In the genomic region with DNA sequence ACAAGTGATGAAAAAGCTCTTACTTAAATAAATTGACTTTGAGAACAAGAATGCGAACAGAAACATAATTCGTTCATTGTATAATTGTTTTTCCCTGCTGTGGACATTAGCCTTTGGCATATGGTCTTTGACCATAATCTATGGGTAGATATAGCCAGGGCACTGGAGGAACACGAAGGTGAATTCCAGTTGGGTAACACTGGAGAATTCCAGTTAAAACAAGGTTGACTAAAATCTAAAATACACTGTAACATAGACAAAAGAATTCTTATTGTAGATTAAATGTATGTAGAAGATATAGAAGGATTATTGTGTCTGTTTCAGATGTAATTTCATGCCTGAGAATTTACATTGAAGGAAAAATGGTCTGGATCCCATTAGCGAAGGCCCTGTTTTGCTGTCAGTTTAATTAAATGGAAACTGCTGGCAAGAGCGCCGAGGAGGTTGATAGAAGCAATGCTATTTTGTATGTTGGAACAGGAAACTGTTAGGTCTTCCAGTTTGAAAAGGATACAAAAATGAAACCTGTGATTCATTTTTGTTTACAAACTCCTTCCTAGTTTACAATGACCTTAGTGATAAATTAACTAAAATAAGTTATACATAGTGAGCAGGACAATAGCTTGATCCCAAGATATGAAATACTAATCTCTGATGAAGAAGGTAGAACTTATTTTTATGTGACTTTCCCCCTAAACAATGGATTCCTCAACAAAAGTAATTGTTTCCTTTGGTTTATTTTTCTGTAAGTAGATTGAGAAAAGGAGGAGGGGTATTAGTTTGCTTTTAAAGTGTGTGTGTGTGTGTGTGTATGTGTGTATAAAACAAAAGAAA, we compare ENCODE assay signal across 11 cellular contexts.
DNase-seq lines count a peak whose midpoint lies in the region; ATAC-seq and TF ChIP-seq lines count a peak whose summit lies in the region.
"Had no signal": no experiment of that assay in that cellular context is flagged by ENCODE, and none has a peak within 500 bp of the region (broad histone marks: within the 10 kb centered on the region; RNA-seq: fewer than 3 reads in every experiment).

No MANE protein-coding gene starts in this region.

- H3K9me3 ChIP-seq in right lobe of liver (no peaks in the 10 kb centered on the region), tibial artery (no peaks in the 10 kb centered on the region)

- no peaks in the 10 kb centered on the region for H3K27me3 ChIP-seq in right lobe of liver
- H3K27me3 ChIP-seq in tibial artery = no peaks in the 10 kb centered on the region
- H3K27me3 ChIP-seq: neural progenitor cell had no signal

- H3K36me3 Mint-ChIP-seq in activated T-cell treated with anti-CD3 and anti-CD28 coated beads, Interleukin-2, amount 50 U/mL, for 72 hours (ENCODE audit: insufficient read depth in 2 of 2) = peaks cover 20 to 47% of the 10 kb centered on the region in 2 donors
- peaks cover 43% of the 10 kb centered on the region for H3K36me3 Mint-ChIP-seq in activated naive CD8-positive, alpha-beta T cell treated with anti-CD3 and anti-CD28 coated beads, Interleukin-2, amount 50 U/mL, for 24 hours (ENCODE audit: low read depth)
- H3K36me3 Mint-ChIP-seq: neural progenitor cell, WTC11 had no signal

- 56% methylated on average over 6 of the region's 6 CpGs for WGBS in right lobe of liver (ENCODE audit: insufficient coverage, low coverage, low lambda C conversion rate, missing lambda C conversion rate)

- H3K4me3 Mint-ChIP-seq in activated T-cell treated with anti-CD3 and anti-CD28 coated beads, Interleukin-2, amount 50 U/mL, for 72 hours = peak overlapping the region in 1 of 2 donors; percentile 70
- H3K4me3 Mint-ChIP-seq in activated naive CD8-positive, alpha-beta T cell treated with anti-CD3 and anti-CD28 coated beads, Interleukin-2, amount 50 U/mL, for 24 hours = no peak overlapping the region
- H3K4me3 Mint-ChIP-seq: effector memory CD8-positive, alpha-beta T cell; neural progenitor cell; WTC11 had no signal

- H3K4me1 Mint-ChIP-seq in activated T-cell treated with anti-CD3 and anti-CD28 coated beads, Interleukin-2, amount 50 U/mL, for 72 hours (ENCODE audit: low read depth) = peaks cover 82% of the 10 kb centered on the region
- peaks cover 74% of the 10 kb centered on the region for H3K4me1 Mint-ChIP-seq in activated naive CD8-positive, alpha-beta T cell treated with anti-CD3 and anti-CD28 coated beads, Interleukin-2, amount 50 U/mL, for 24 hours

- ATAC-seq in activated T-cell treated with anti-CD3 and anti-CD28 coated beads, Interleukin-2, amount 50 U/mL, for 72 hours (replicated peaks in 1 of 2) = no peak
- ATAC-seq in activated naive CD8-positive, alpha-beta T cell treated with anti-CD3 and anti-CD28 coated beads, Interleukin-2, amount 50 U/mL, for 24 hours = no peak
- peak; percentile 47 to 76 (median 64) for ATAC-seq in right lobe of liver
- ATAC-seq in GM21576 (IDR thresholded peaks at IDR 0.05; ENCODE audit: unreplicated experiment) = no peak
- ATAC-seq in GM18517 (IDR thresholded peaks at IDR 0.05; ENCODE audit: unreplicated experiment) = no peak
- ATAC-seq: effector memory CD8-positive, alpha-beta T cell; WTC11 had no signal

- no peaks in the 10 kb centered on the region for H3K9me3 Mint-ChIP-seq in activated T-cell treated with anti-CD3 and anti-CD28 coated beads, Interleukin-2, amount 50 U/mL, for 72 hours
- no peaks in the 10 kb centered on the region for H3K9me3 Mint-ChIP-seq in activated naive CD8-positive, alpha-beta T cell treated with anti-CD3 and anti-CD28 coated beads, Interleukin-2, amount 50 U/mL, for 24 hours
- H3K9me3 Mint-ChIP-seq: effector memory CD8-positive, alpha-beta T cell; neural progenitor cell; WTC11 had no signal

- TF ChIP-seq POLR2A in right lobe of liver (IDR thresholded peaks at IDR 0.05) = no peak

- intact Hi-C loops in right lobe of liver (cut with DNase I) = no loop called here
- intact Hi-C loops in tibial artery (cut with DNase I; ENCODE audit: low total_unique reads) = no loop called here

- no peak for DNase-seq in activated T-cell treated with anti-CD3 and anti-CD28 coated beads, Interleukin-2, amount 50 U/mL, for 72 hours
- DNase-seq in activated T-cell treated with anti-CD3 and anti-CD28 coated beads for 4 hours (no peak), right lobe of liver (no peak), tibial artery (no peak)
- no peak for DNase-seq in activated naive CD8-positive, alpha-beta T cell treated with anti-CD3 and anti-CD28 coated beads, Interleukin-2, amount 50 U/mL, for 24 hours
- no peak for DNase-seq in activated CD4-positive, CD25-positive, alpha-beta regulatory T cell treated with anti-CD3 and anti-CD28 coated beads, Interleukin-2, amount 50 U/mL, for 72 hours
- DNase-seq: effector memory CD8-positive, alpha-beta T cell had no signal

- H3K27ac ChIP-seq in right lobe of liver (peak overlapping the region in 2 of 3 donors; percentile 10 to 37), tibial artery (peak overlapping the region; percentile 31 to 39)
- H3K27ac ChIP-seq: neural progenitor cell had no signal

- H3K4me1 ChIP-seq in right lobe of liver = peaks cover 0 to 24% (median 2%) of the 10 kb centered on the region in 4 donors
- H3K4me1 ChIP-seq in tibial artery = peaks cover 0 to 64% (median 27%) of the 10 kb centered on the region in 4 donors
- H3K4me1 ChIP-seq: neural progenitor cell had no signal

- H3K27me3 Mint-ChIP-seq in activated T-cell treated with anti-CD3 and anti-CD28 coated beads, Interleukin-2, amount 50 U/mL, for 72 hours (ENCODE audit: low read depth) = no peaks in the 10 kb centered on the region
- no peaks in the 10 kb centered on the region for H3K27me3 Mint-ChIP-seq in activated naive CD8-positive, alpha-beta T cell treated with anti-CD3 and anti-CD28 coated beads, Interleukin-2, amount 50 U/mL, for 24 hours
- H3K27me3 Mint-ChIP-seq: effector memory CD8-positive, alpha-beta T cell had no signal

- H3K27ac Mint-ChIP-seq in activated T-cell treated with anti-CD3 and anti-CD28 coated beads, Interleukin-2, amount 50 U/mL, for 72 hours = peak overlapping the region; percentile 99
- H3K27ac Mint-ChIP-seq in activated naive CD8-positive, alpha-beta T cell treated with anti-CD3 and anti-CD28 coated beads, Interleukin-2, amount 50 U/mL, for 24 hours = peak overlapping the region; percentile 1
- H3K27ac Mint-ChIP-seq: neural progenitor cell, WTC11 had no signal

- H3K4me3 ChIP-seq in right lobe of liver (no peak overlapping the region), tibial artery (no peak overlapping the region)
- H3K4me3 ChIP-seq: neural progenitor cell had no signal

- H3K36me3 ChIP-seq in right lobe of liver (no peaks in the 10 kb centered on the region), tibial artery (no peaks in the 10 kb centered on the region)
- H3K36me3 ChIP-seq: neural progenitor cell had no signal

- TF ChIP-seq CTCF in right lobe of liver (IDR thresholded peaks at IDR 0.05) = no peak
- no peak for TF ChIP-seq CTCF in tibial artery (IDR thresholded peaks at IDR 0.05)

Comparison
In these comparisons a context has a peak if more than half of its experiments do, and no peak if none do; other contexts are left out.
1. ATAC-seq: peak in right lobe of liver (4 of 4); none in activated T-cell treated with anti-CD3 and anti-CD28 coated beads, Interleukin-2, amount 50 U/mL, for 72 hours (0 of 2), activated naive CD8-positive, alpha-beta T cell treated with anti-CD3 and anti-CD28 coated beads, Interleukin-2, amount 50 U/mL, for 24 hours (single experiment), GM21576 (single experiment) and GM18517 (single experiment).